Comparison of ENCODE assay signal across 1 cellular context in genomic region chr6:36334343-36334742, GRCh38.
TF ChIP-seq lines count a peak whose summit lies in the region.

No MANE protein-coding gene starts in this region.

TF ChIP-seq in HepG2, 621 proteins besides CTCF, POLR2A, EP300 and RAD21:
- 0 out of 2 replicates have a peak, but pooled peaks have one; percentile 3 for TF ChIP-seq BORCS8-MEF2B (CRISPR knock-in tag; IDR thresholded peaks at IDR 0.05)
- TF ChIP-seq IRF2 (CRISPR knock-in tag; IDR thresholded peaks at IDR 0.05): no peak
TF ChIP-seq in HepG2: peak in this region for 1.
